Comparison of ENCODE assay signal across 9 cellular contexts in the genomic region with DNA sequence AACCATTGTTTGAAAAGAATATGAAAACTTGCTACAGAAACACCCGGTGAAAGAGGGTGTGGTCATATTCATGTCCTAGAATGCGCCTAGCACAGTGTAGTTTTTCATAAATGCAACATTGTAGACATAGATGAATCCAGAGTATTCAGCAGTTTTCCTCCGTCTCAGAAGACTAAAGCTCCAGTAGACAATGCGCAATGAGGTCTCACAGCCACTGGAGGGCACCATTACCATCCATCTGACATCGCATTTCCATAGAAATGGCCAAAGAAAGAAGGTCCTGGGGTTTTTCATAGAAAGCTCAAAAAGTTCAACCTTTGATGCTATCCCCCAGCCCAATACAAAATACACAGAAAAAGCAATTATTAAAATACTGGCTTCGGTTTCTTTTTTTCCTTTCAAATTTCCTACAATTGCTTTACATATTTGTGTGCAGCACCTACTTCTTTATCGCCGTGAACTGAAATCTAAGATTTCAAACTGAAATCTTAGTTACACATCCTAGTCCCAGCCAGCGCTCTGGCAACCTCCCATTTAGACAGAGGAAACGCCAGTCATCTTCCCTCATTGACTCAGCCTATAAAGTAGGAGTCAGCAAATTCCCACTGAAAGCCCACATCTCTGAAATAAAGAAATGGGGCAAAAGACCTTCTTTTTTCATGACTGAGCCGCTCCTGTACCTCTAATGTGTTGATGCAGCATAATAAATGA. TPM values are rescaled to one million over a fixed set of nuclear protein-coding genes. Genes with fewer than 3 reads are reported as not detected.
DNase-seq lines count a peak whose midpoint lies in the region; ATAC-seq and TF ChIP-seq lines count a peak whose summit lies in the region.
"Had no signal": no experiment of that assay in that cellular context is flagged by ENCODE, and none has a peak within 500 bp of the region (broad histone marks: within the 10 kb centered on the region; RNA-seq: fewer than 3 reads in every experiment).

No MANE protein-coding gene starts in this region.

- H3K4me3 ChIP-seq in PC-9 (no peak overlapping the region), gastroesophageal sphincter (no peak overlapping the region)

- H3K27ac ChIP-seq in PC-9 (no peak overlapping the region), gastroesophageal sphincter (no peak overlapping the region)

- H3K4me1 ChIP-seq in PC-9 (replicated peaks; ENCODE audit: insufficient read depth): peaks cover 13% of the 10 kb centered on the region
- peaks cover 0 to 24% (median 8%) of the 10 kb centered on the region in 3 donors for H3K4me1 ChIP-seq in gastroesophageal sphincter

- no peaks in the 10 kb centered on the region for H3K9me2 ChIP-seq in PC-9 (ENCODE audit: insufficient read depth)

- TF ChIP-seq CTCF in PC-9 (conservative IDR thresholded peaks at IDR 0.05): peak; percentile 98
- TF ChIP-seq CTCF in gastroesophageal sphincter (IDR thresholded peaks at IDR 0.05): peak; percentile 70 to 83 (median 76)

- POLR2A ChIA-PET in PC-9 (lab: Charles Lee; ENCODE audit: unreplicated experiment): no interaction called here

- H3F3A ChIP-seq in PC-9 (ENCODE audit: insufficient read depth, low read depth): peaks cover 13% of the 10 kb centered on the region

- ATAC-seq in gastroesophageal sphincter (no peak), HG02588 (IDR thresholded peaks at IDR 0.05; ENCODE audit: unreplicated experiment) (no peak), HG02852 (IDR thresholded peaks at IDR 0.05; ENCODE audit: unreplicated experiment) (no peak)

- intact Hi-C loops in PC-9 (cut with micrococcal nuclease; ENCODE audit: unreplicated experiment): loop anchor here (1.0 to 10.0 kb wide), 6 partner anchors 163 to 708 kb away; no protein-coding TSS in a partner anchor

- peak; percentile 6 for DNase-seq in DMS79 (lab: John Stamatoyannopoulos, UW)
- peak; percentile 82 for DNase-seq in HuH-7.5 (ENCODE audit: low spot score)
- DNase-seq in PC-9: peak; percentile 44 to 55
- peak; percentile 25 for DNase-seq in activated gamma-delta T cell treated with anti-CD3 and anti-CD28 coated beads, Interleukin-2, amount 50 U/mL, for 16 hours (ENCODE audit: low read depth)
- peak; percentile 80 for DNase-seq in pons (ENCODE audit: low spot score)
- DNase-seq: activated naive CD8-positive, alpha-beta T cell treated with anti-CD3 and anti-CD28 coated beads, Interleukin-2, amount 10 ng/mL, durations not matched to agents 7 days and 5 days had no signal

- TF ChIP-seq EP300 in gastroesophageal sphincter (IDR thresholded peaks at IDR 0.05): no peak

- H3K36me3 ChIP-seq in PC-9 (ENCODE audit: low read depth) (no peaks in the 10 kb centered on the region), gastroesophageal sphincter (no peaks in the 10 kb centered on the region)

- no peak overlapping the region for H3K4me2 ChIP-seq in PC-9

- no peaks in the 10 kb centered on the region for H3K27me3 ChIP-seq in PC-9 (ENCODE audit: insufficient read depth, low read depth)
- H3K27me3 ChIP-seq in gastroesophageal sphincter: no peaks in the 10 kb centered on the region

- H2AFZ ChIP-seq in PC-9: no peak overlapping the region

- no TSS peak for BruUV-seq in PC-9 (replicated peaks; lab: Mats Ljungman, UMichigan)

- H3K9me3 ChIP-seq in PC-9 (ENCODE audit: insufficient read depth, low read depth) (no peaks in the 10 kb centered on the region), gastroesophageal sphincter (no peaks in the 10 kb centered on the region)

- no peaks in the 10 kb centered on the region for H4K20me1 ChIP-seq in PC-9 (ENCODE audit: insufficient read depth)

- no peak for TF ChIP-seq POLR2A in gastroesophageal sphincter (IDR thresholded peaks at IDR 0.05)

- peaks cover 10% of the 10 kb centered on the region for H3K79me2 ChIP-seq in PC-9 (ENCODE audit: low read depth)

- 16 to 25% methylated on average over 8 to 11 of the region's 11 CpGs for WGBS in gastroesophageal sphincter (ENCODE audit: low coverage in 1 of 2), 2 donors

- CTCF ChIA-PET in PC-9 (lab: Charles Lee): interaction anchor here (1.0 to 1.3 kb wide), 5 partner anchors 18 to 485 kb away, joined by 3 to 4 read pairs (median 4); partner anchors contain the start of gene TTF2

RNA-seq across cellular contexts. Expression of gene CD58, which starts 3.9 kb away (rescaled TPM):
- total RNA-seq in PC-9 (2021) (15.9 and 23.6 TPM in 2 replicates), gastroesophageal sphincter (10 to 100 TPM; 14.3 to 32.4 (median 24.8) TPM)

Comparison
In these comparisons a context has a peak if more than half of its experiments do, and no peak if none do; other contexts are left out.
1. DNase-seq: peak in every context shown above with its lines; median percentile 82 in HuH-7.5; 80 in pons; 50 in PC-9; 25 in activated gamma-delta T cell treated with anti-CD3 and anti-CD28 coated beads, Interleukin-2, amount 50 U/mL, for 16 hours; 6 in DMS79.